8 cellular contexts compared by ENCODE assay signal in the genomic region with DNA sequence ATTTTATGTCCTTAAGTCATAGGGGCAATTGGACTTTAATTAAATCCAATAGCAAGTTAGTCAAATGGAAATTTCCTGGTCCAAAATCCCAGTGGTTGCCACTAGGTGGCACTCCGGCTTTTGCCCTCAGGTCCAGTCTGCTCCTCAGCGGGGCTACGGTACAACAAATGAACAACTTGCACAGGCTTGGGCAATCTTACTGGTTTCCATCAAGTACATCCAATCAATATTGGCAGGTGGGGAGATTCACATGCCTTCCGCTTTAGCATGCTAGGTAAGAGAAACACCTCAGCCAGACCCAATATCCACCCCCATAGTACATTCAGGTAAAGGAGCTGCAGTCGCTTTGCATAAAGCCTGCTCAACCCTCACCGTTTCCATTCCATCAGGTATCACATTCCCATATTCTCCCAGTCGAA. TPM values are rescaled to one million over a fixed set of nuclear protein-coding genes. Genes with fewer than 3 reads are reported as not detected.
DNase-seq lines count a peak whose midpoint lies in the region; ATAC-seq, FAIRE-seq and TF ChIP-seq lines count a peak whose summit lies in the region.

No MANE protein-coding gene starts in this region.

- H3K27ac ChIP-seq in trophoblast cell (ENCODE audit: low read depth, low read length): no peak overlapping the region

- no peaks in the 10 kb centered on the region for H3K27me3 ChIP-seq in trophoblast cell (ENCODE audit: insufficient read depth, low read length)

- peaks cover 2% of the 10 kb centered on the region for H3K9me3 ChIP-seq in trophoblast cell (ENCODE audit: insufficient read depth, low read depth, low read length)

- no peak overlapping the region for H3K4me3 ChIP-seq in trophoblast cell (ENCODE audit: low read depth, low read length)

- H4K12ac ChIP-seq in trophoblast cell (ENCODE audit: low read depth, low read length): no peak overlapping the region

- DNase-seq in EL (peak; percentile 74), SK-MEL-5 (ENCODE audit: low read depth, low spot score) (peak; percentile 74), globus pallidus (ENCODE audit: low spot score) (peak; percentile 56), trophoblast cell (peak; percentile 81 to 97), urothelium cell line (ENCODE audit: low spot score) (peak; percentile 60)
- peak; percentile 26 to 59 (median 48) for DNase-seq in activated naive CD4-positive, alpha-beta T cell (lab: John Stamatoyannopoulos, UW)

- H3K36me3 ChIP-seq in trophoblast cell (ENCODE audit: control insufficient read depth in 1 of 2, insufficient read depth in 2 of 2, low read length in 2 of 2): peaks cover 2 to 8% of the 10 kb centered on the region in 2 experiments

- no peak overlapping the region for H4K91ac ChIP-seq in trophoblast cell (ENCODE audit: low read depth, low read length)

- in situ Hi-C loops in SK-MEL-5 (cut with HindIII; ENCODE audit: low pct_unique_long_range_greater_than_20kb, low sequenced_read_pairs): no loop called here

- WGBS in trophoblast cell (ENCODE audit: extremely low coverage, insufficient coverage, insufficient read length): no CpG with 5 or more reads among the region's 7 CpGs

- no peak overlapping the region for H2BK5ac ChIP-seq in trophoblast cell (ENCODE audit: low read depth, low read length, poor library complexity)

- H3K4me2 ChIP-seq in trophoblast cell (ENCODE audit: low read length): no peak overlapping the region

- no peak overlapping the region for H3K4ac ChIP-seq in trophoblast cell (ENCODE audit: low read depth, low read length)

- no peak overlapping the region for H4K8ac ChIP-seq in trophoblast cell (ENCODE audit: low read depth, low read length)

- H3K18ac ChIP-seq in trophoblast cell (ENCODE audit: low read length): no peak overlapping the region

- FAIRE-seq in urothelium cell line (lab: Jason Lieb, UNC): no peak

- ATAC-seq in GM19452 (IDR thresholded peaks at IDR 0.05; ENCODE audit: unreplicated experiment): no peak

- H3K79me2 ChIP-seq in trophoblast cell (ENCODE audit: control insufficient read depth, insufficient read depth, low read length, poor library complexity): no peaks in the 10 kb centered on the region

- no peaks in the 10 kb centered on the region for H3K79me1 ChIP-seq in trophoblast cell (ENCODE audit: low read length)

- TF ChIP-seq CTCF in LNCAP (IDR thresholded peaks at IDR 0.05): peak; percentile 95

- no peak overlapping the region for H3K14ac ChIP-seq in trophoblast cell (ENCODE audit: low read length)

- H3K9ac ChIP-seq in trophoblast cell (ENCODE audit: low read length): no peak overlapping the region

- peaks cover under 1% of the 10 kb centered on the region in 2 experiments for H3K4me1 ChIP-seq in trophoblast cell (ENCODE audit: control insufficient read depth in 1 of 2, insufficient read depth in 2 of 2, low read length in 2 of 2)

- H2AFZ ChIP-seq in trophoblast cell (ENCODE audit: insufficient read depth, low read length, poor library complexity): no peak overlapping the region

- H3K23ac ChIP-seq in trophoblast cell (ENCODE audit: low read length): no peak overlapping the region

- H2AK5ac ChIP-seq in trophoblast cell (ENCODE audit: low read length): no peak overlapping the region

- H2BK12ac ChIP-seq in trophoblast cell (ENCODE audit: low read length): no peak overlapping the region

- no peak overlapping the region for H2BK120ac ChIP-seq in trophoblast cell (ENCODE audit: insufficient read depth, low read length, poor library complexity)

RNA-seq across cellular contexts. Expression of a gene that starts 6.3 kb away (rescaled TPM):
- 1.9 and 3.6 TPM in 2 replicates for total RNA-seq in SK-MEL-5 (2014; rRNA removed; shearing (Covaris generic))
- polyA plus RNA-seq in SK-MEL-5 (2015; cell fraction: cytosol; rRNA removed): 13.7 and 16.7 TPM in 2 replicates
- polyA plus RNA-seq in SK-MEL-5 (2015; cell fraction: nucleus; rRNA removed): 52.0 and 56.6 TPM in 2 replicates
- polyA plus RNA-seq in trophoblast cell (2013): 8.7 and 9.4 TPM in 2 replicates

RNA-seq across cellular contexts. Expression of a gene that starts 14.4 kb away (rescaled TPM):
- 219 and 221 TPM in 2 replicates for total RNA-seq in SK-MEL-5 (2014; rRNA removed; shearing (Covaris generic))
- polyA plus RNA-seq in SK-MEL-5 (2015; cell fraction: cytosol; rRNA removed): 224 and 293 TPM in 2 replicates
- polyA plus RNA-seq in SK-MEL-5 (2015; cell fraction: nucleus; rRNA removed): 28.9 and 51.1 TPM in 2 replicates
- 213 and 221 TPM in 2 replicates for polyA plus RNA-seq in trophoblast cell (2013)

RNA-seq across cellular contexts. Expression of a gene that starts 14.4 kb away (rescaled TPM):
- 11.0 and 14.9 TPM in 2 replicates for total RNA-seq in SK-MEL-5 (2014; rRNA removed; shearing (Covaris generic))
- 23.2 and 29.3 TPM in 2 replicates for polyA plus RNA-seq in SK-MEL-5 (2015; cell fraction: cytosol; rRNA removed)
- polyA plus RNA-seq in SK-MEL-5 (2015; cell fraction: nucleus; rRNA removed): 402 and 487 TPM in 2 replicates
- 30.0 and 32.2 TPM in 2 replicates for polyA plus RNA-seq in trophoblast cell (2013)

RNA-seq across cellular contexts. Expression of a gene that starts 33.5 kb away (rescaled TPM):
- total RNA-seq in SK-MEL-5 (2014; rRNA removed; shearing (Covaris generic)): 273 and 299 TPM in 2 replicates
- polyA plus RNA-seq in SK-MEL-5 (2015; cell fraction: cytosol; rRNA removed): 546 and 571 TPM in 2 replicates
- polyA plus RNA-seq in SK-MEL-5 (2015; cell fraction: nucleus; rRNA removed): 82.1 and 103 TPM in 2 replicates
- 339 and 340 TPM in 2 replicates for polyA plus RNA-seq in trophoblast cell (2013)

RNA-seq across cellular contexts. Expression of a gene that starts 39.8 kb away (rescaled TPM):
- 12.3 and 15.7 TPM in 2 replicates for total RNA-seq in SK-MEL-5 (2014; rRNA removed; shearing (Covaris generic))
- 25.4 and 33.3 TPM in 2 replicates for polyA plus RNA-seq in SK-MEL-5 (2015; cell fraction: cytosol; rRNA removed)
- 15.8 and 17.9 TPM in 2 replicates for polyA plus RNA-seq in SK-MEL-5 (2015; cell fraction: nucleus; rRNA removed)
- 9.9 and 10.1 TPM in 2 replicates for polyA plus RNA-seq in trophoblast cell (2013)
